ENCODE assay signal across 8 cellular contexts in the genomic region with DNA sequence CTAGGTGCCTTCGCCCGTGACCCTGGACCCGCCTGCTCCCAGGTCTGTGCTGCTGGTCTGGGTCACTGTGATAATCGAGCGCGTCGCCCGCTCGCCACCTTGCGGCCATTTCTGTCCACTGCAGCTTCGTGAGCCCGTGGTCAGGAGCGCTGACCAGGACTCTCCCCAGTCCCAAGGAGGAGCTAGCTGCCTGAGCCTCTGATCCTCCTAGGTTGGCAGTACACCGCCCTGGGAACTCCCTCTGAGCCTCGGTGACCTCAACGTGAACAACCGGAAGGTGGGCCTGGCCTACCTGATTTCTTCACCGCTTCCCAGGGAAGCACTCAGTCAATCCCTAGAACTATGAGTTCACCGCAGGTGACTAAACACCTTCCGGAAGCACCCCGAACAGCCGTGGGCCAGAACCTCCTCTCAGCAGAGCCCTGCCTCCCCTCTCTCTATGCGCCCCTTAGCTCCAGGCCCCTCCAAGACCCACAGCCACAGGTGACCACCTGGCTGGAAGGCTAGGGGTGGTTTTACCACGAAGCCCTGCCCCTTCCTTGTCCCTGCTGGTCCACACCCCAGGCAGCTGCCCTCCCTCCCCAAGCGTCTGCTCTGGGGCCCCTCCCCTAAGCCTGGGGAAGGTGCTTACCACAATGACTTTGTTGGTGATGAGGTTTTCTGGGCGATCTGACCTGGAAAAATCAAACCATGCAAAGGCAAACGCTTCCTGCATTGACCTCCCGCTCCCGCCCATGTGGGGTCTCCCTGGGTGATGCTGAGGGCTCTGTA. TPM values are rescaled to one million over a fixed set of nuclear protein-coding genes. Genes with fewer than 3 reads are reported as not detected.
DNase-seq lines count a peak whose midpoint lies in the region; ATAC-seq and TF ChIP-seq lines count a peak whose summit lies in the region.

No MANE protein-coding gene starts in this region.

- CTCF ChIA-PET in CD8-positive, alpha-beta memory T cell (lab: Charles Lee): interaction anchor here (0.8 to 2.5 kb wide), 14 partner anchors 9 to 97 kb away, joined by 3 to 17 read pairs (median 3); no protein-coding TSS in a partner anchor

- no peaks in the 10 kb centered on the region for H3K9me3 Mint-ChIP-seq in CD8-positive, alpha-beta memory T cell
- no peaks in the 10 kb centered on the region for H3K9me3 Mint-ChIP-seq in HFFc6

- H3K27ac Mint-ChIP-seq in CD8-positive, alpha-beta memory T cell: peak overlapping the region in 2 of 8 donors; percentile 11 to 38
- no peak overlapping the region for H3K27ac Mint-ChIP-seq in HFFc6

- no peaks in the 10 kb centered on the region for H3K36me3 Mint-ChIP-seq in CD8-positive, alpha-beta memory T cell
- H3K36me3 Mint-ChIP-seq in HFFc6 (ENCODE audit: low read depth): no peaks in the 10 kb centered on the region

- H3K4me1 Mint-ChIP-seq in CD8-positive, alpha-beta memory T cell: peaks cover 0 to 9% (median 4%) of the 10 kb centered on the region in 3 donors
- no peaks in the 10 kb centered on the region for H3K4me1 Mint-ChIP-seq in HFFc6 (ENCODE audit: low read depth)

- ATAC-seq in HG03159 (IDR thresholded peaks at IDR 0.05; ENCODE audit: unreplicated experiment): no peak

- peaks cover 4% of the 10 kb centered on the region for H3K27me3 ChIP-seq in CD8-positive, alpha-beta memory T cell (ENCODE audit: insufficient read depth, low read length, poor library complexity, severe bottlenecking)
- H3K27me3 ChIP-seq in right atrium auricular region: no peaks in the 10 kb centered on the region

- H3K4me1 ChIP-seq in CD8-positive, alpha-beta memory T cell (ENCODE audit: insufficient read depth, low read length): peaks cover 8% of the 10 kb centered on the region
- H3K4me1 ChIP-seq in right atrium auricular region: peaks cover 0 to 3% of the 10 kb centered on the region in 2 donors

- no peaks in the 10 kb centered on the region for H3K36me3 ChIP-seq in CD8-positive, alpha-beta memory T cell (ENCODE audit: insufficient read depth, low read length)
- no peaks in the 10 kb centered on the region for H3K36me3 ChIP-seq in right atrium auricular region

- DNase-seq in CD8-positive, alpha-beta memory T cell: peak in 4 of 5 donors; percentile 19 to 52 (median 28)
- DNase-seq in HFFc6 (peak; percentile 41), SKM-1 treated with dmso at 0.1 percent for 144 hours (lab: John Stamatoyannopoulos, UW; ENCODE audit: unreplicated experiment) (peak; percentile 41), astrocyte of the cerebellum (ENCODE audit: low read depth) (no peak), right atrium auricular region (ENCODE audit: low spot score) (peak; percentile 63), retinal pigment epithelial cell (ENCODE audit: low read depth) (no peak), cortex of kidney (lab: John Stamatoyannopoulos, UW) (no peak)

- in situ Hi-C loops in astrocyte of the cerebellum (cut with HindIII; ENCODE audit: low sequenced_read_pairs): no loop called here

- H3K9me3 ChIP-seq in CD8-positive, alpha-beta memory T cell (ENCODE audit: low read length): no peaks in the 10 kb centered on the region
- no peaks in the 10 kb centered on the region for H3K9me3 ChIP-seq in right atrium auricular region

- no peak overlapping the region for H3K27ac ChIP-seq in CD8-positive, alpha-beta memory T cell (ENCODE audit: low read depth, low read length)
- H3K27ac ChIP-seq in right atrium auricular region: no peak overlapping the region

- peaks cover 14 to 29% of the 10 kb centered on the region in 2 donors for H3K27me3 Mint-ChIP-seq in CD8-positive, alpha-beta memory T cell
- H3K27me3 Mint-ChIP-seq in HFFc6 (ENCODE audit: insufficient read depth): peaks cover 56% of the 10 kb centered on the region

- H3K4me3 Mint-ChIP-seq in CD8-positive, alpha-beta memory T cell: peak overlapping the region in 3 of 7 donors; percentile 11 to 44 (median 23)
- no peak overlapping the region for H3K4me3 Mint-ChIP-seq in HFFc6

- peak; percentile 96 for TF ChIP-seq CTCF in HFFc6 (IDR thresholded peaks at IDR 0.05)
- peak; percentile 85 for TF ChIP-seq CTCF in astrocyte of the cerebellum (IDR thresholded peaks at IDR 0.05; ENCODE audit: low read depth, low read length, missing control alignments)
- TF ChIP-seq CTCF in right atrium auricular region (IDR thresholded peaks at IDR 0.05): peak; percentile 94 to 96
- TF ChIP-seq CTCF in retinal pigment epithelial cell (conservative IDR thresholded peaks at IDR 0.05; ENCODE audit: low read depth, low read length): peak; percentile 89

- POLR2A ChIA-PET in CD8-positive, alpha-beta memory T cell (lab: Charles Lee): interaction anchor here (0.6 kb wide), 1 partner anchor 487 kb away, joined by 5 read pairs; no protein-coding TSS in a partner anchor

- no peak overlapping the region for H3K4me3 ChIP-seq in CD8-positive, alpha-beta memory T cell (ENCODE audit: low read length)
- H3K4me3 ChIP-seq in astrocyte of the cerebellum (ENCODE audit: low read depth, low read length) (no peak overlapping the region), right atrium auricular region (no peak overlapping the region), retinal pigment epithelial cell (ENCODE audit: low read length) (no peak overlapping the region)

RNA-seq across cellular contexts. Expression of a gene that starts 9.7 kb away (rescaled TPM):
- total RNA-seq in CD8-positive, alpha-beta memory T cell: not detected
- not detected for polyA plus RNA-seq in CD8-positive, alpha-beta memory T cell
- total RNA-seq in HFFc6 (2021; fragmentation: NEBNext Ultra II Directional; extraction: Animal tissue kit (Norgen Biotek cat#: 25700)): not detected
- total RNA-seq in right atrium auricular region: not detected

Comparison
In these comparisons a context has a peak if more than half of its experiments do, and no peak if none do; other contexts are left out.
1. DNase-seq: peak in CD8-positive, alpha-beta memory T cell (4 of 5), HFFc6 (single experiment), SKM-1 treated with dmso at 0.1 percent for 144 hours (single experiment) and right atrium auricular region (single experiment); none in astrocyte of the cerebellum (single experiment), retinal pigment epithelial cell (single experiment) and cortex of kidney (single experiment).
2. Peak in every context shown above with its lines, with median percentiles within 50 percentile points of each other: CTCF ChIP-seq.